In the genomic region with DNA sequence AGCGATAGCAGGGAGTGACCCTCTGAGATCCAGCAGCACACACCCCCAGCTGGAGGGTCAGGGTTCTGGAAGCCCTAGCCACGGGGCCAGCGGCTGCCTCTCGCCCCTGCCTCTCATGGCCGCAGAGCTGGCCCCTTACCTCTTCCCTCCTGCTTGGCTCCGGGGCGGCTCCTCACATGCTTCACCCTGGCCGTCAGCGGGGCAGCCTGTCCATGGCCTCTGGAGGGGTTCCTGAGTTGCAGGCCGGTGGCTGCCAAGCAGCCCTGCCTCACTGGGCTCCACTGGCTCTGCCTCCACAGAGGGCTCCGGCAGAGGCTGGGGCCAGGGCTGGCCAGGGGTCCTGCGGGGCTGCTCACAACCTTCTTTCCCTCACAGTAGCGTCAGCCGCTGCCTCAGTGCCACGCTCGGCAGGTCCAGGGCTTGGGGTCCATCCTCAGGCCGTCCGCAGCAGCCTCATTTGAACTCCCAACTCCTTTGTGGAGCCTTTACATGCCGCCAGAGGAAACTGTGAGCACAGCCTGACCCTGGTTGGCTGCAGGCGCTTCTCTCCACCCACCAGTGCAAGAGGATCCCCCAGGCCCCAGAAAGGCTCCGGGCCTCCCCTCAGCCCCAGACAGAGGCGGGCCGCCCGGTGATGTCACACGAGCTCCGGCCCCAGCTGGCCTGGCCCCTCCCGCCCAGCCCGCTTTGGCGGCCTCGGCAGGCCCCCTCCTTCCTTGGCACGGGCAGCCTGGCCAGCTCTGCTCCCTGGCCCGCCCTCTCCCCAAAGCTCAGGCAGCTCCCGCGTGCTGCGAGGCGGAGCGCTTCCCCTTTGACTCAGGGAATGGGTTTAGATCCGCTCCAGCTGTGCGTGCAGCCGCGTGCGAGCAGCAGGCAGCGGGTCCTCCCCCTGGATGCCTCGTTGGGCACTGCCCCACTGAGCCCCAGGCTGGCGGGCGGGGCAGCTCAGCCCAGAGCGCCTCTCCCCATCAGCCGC, we compare ENCODE assay signal across 8 cellular contexts. TPM values are rescaled to one million over a fixed set of nuclear protein-coding genes. Genes with fewer than 3 reads are reported as not detected.
A peak's percentile ranks its signal among the peaks of the same experiment; 100 is the strongest.
DNase-seq lines count a peak whose midpoint lies in the region; ATAC-seq and TF ChIP-seq lines count a peak whose summit lies in the region.

A gene with protein sequence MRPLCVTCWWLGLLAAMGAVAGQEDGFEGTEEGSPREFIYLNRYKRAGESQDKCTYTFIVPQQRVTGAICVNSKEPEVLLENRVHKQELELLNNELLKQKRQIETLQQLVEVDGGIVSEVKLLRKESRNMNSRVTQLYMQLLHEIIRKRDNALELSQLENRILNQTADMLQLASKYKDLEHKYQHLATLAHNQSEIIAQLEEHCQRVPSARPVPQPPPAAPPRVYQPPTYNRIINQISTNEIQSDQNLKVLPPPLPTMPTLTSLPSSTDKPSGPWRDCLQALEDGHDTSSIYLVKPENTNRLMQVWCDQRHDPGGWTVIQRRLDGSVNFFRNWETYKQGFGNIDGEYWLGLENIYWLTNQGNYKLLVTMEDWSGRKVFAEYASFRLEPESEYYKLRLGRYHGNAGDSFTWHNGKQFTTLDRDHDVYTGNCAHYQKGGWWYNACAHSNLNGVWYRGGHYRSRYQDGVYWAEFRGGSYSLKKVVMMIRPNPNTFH (minus strand): TSS at position 460 of the 976 bp plus-strand sequence. CDS start 13,904 bp downstream, outside the sequence.

- H3K4me1 ChIP-seq in IMR-90 (ENCODE audit: control insufficient read depth, insufficient read depth, low read length) (peaks cover 26% of the 10 kb centered on the region), thyroid gland (peaks cover 17 to 45% of the 10 kb centered on the region in 2 donors)

- H3K4me3 ChIP-seq in GM06990 (replicated peaks; ENCODE audit: low read depth, low read length), result no peak within 1 kb of the TSS
- peak within 1 kb of the TSS; percentile 69 for H3K4me3 ChIP-seq in IMR-90 (ENCODE audit: insufficient read depth, low read depth, low read length)
- peak within 1 kb of the TSS; percentile 89 for H3K4me3 ChIP-seq in WI38 (ENCODE audit: low read depth, low read length)
- peak within 1 kb of the TSS; percentile 86 for H3K4me3 ChIP-seq in fibroblast of the aortic adventitia (ENCODE audit: low read depth, low read length)
- H3K4me3 ChIP-seq in thyroid gland (replicated peaks in 1 of 3), result peak within 1 kb of the TSS in 2 of 3 donors; percentile 6 to 31

- H2BK120ac ChIP-seq in IMR-90 (ENCODE audit: low read depth, low read length), result peak within 1 kb of the TSS; percentile 98

- POLR2A ChIA-PET in IMR-90 (lab: Charles Lee; ENCODE audit: unreplicated experiment), result interaction anchor here (0.5 to 1.4 kb wide), 3 partner anchors 11 to 39 kb away, joined by 3 to 8 read pairs (median 6); no protein-coding TSS in a partner anchor

- H3K9me1 ChIP-seq in IMR-90 (ENCODE audit: insufficient read depth, low read length), result peaks cover 32% of the 10 kb centered on the region

- peak within 1 kb of the TSS; percentile 75 for H2BK5ac ChIP-seq in IMR-90 (ENCODE audit: low read depth, low read length, poor library complexity, severe bottlenecking)

- peak within 1 kb of the TSS; percentile 56 for H3K18ac ChIP-seq in IMR-90 (ENCODE audit: low read depth, low read length)

- peak; percentile 3 for TF ChIP-seq RAD21 in IMR-90 (IDR thresholded peaks at IDR 0.05; ENCODE audit: low read length)

- H3K56ac ChIP-seq in IMR-90 (ENCODE audit: extremely low read depth, insufficient read depth, low read length), result peak within 1 kb of the TSS; percentile 41; the same call in 1 of the 2 replicates

- peak within 1 kb of the TSS; percentile 90 for H2BK20ac ChIP-seq in IMR-90 (ENCODE audit: low read depth, low read length)

- H2AK9ac ChIP-seq in IMR-90 (replicated peaks; ENCODE audit: low read depth, low read length, poor library complexity), result peak within 1 kb of the TSS; percentile 94

- no TSS peak for BruUV-seq in IMR-90 (replicated peaks; lab: Mats Ljungman, UMichigan)

- H4K5ac ChIP-seq in IMR-90 (ENCODE audit: low read depth, low read length), result peak within 1 kb of the TSS; percentile 37

- intact Hi-C loops in IMR-90 (cut with micrococcal nuclease) (loop anchor here (1.0 kb wide), 5 partner anchors 37 to 182 kb away; no protein-coding TSS in a partner anchor), thyroid gland (cut with DNase I) (loop anchor here (5.0 kb wide), 1 partner anchor 55 kb away; no protein-coding TSS in a partner anchor)

- peak within 1 kb of the TSS; percentile 94 for H3K14ac ChIP-seq in IMR-90 (replicated peaks; ENCODE audit: low read depth, low read length)

- H3K4me2 ChIP-seq in IMR-90 (ENCODE audit: low read depth, low read length), result peak within 1 kb of the TSS; percentile 71

- TF ChIP-seq CTCF in GM06990 (IDR thresholded peaks at IDR 0.05; ENCODE audit: insufficient read depth, low read length, poor library complexity, severe bottlenecking) (no peak), IMR-90 (conservative IDR thresholded peaks at IDR 0.05; ENCODE audit: low read depth, low read length) (no peak), WI38 (IDR thresholded peaks at IDR 0.05; ENCODE audit: low read depth, low read length) (no peak), fibroblast of the aortic adventitia (IDR thresholded peaks at IDR 0.05; ENCODE audit: insufficient read depth, low read length) (peak; percentile 22), thyroid gland (IDR thresholded peaks at IDR 0.05) (peak in 1 of 6 experiments; percentile 14)

- peak within 1 kb of the TSS; percentile 90 for H3K23ac ChIP-seq in IMR-90 (ENCODE audit: low read depth, low read length)

- in situ Hi-C loops in IMR-90 (cut with MboI; ENCODE audit: low sequenced_read_pairs), result loop anchor here (5.0 kb wide), 1 partner anchor 65 kb away; no protein-coding TSS in a partner anchor

- H3K27ac ChIP-seq in IMR-90 (ENCODE audit: insufficient read depth, low read length) (peak within 1 kb of the TSS; percentile 83), thyroid gland (peak within 1 kb of the TSS; percentile 40 to 89 (median 81))

- H3K36me3 ChIP-seq in GM06990 (ENCODE audit: control insufficient read depth, insufficient read depth, low read length) (no peaks in the 10 kb centered on the region), IMR-90 (ENCODE audit: control insufficient read depth, insufficient read depth, low read length) (peaks cover 23% of the 10 kb centered on the region; the same call in 1 of the 2 replicates), thyroid gland (no peaks in the 10 kb centered on the region)

- H3K9ac ChIP-seq in IMR-90 (ENCODE audit: low read depth, low read length), result peak within 1 kb of the TSS; percentile 85

- peak within 1 kb of the TSS; percentile 44 to 88; a peak in 3 of 4 replicates for H4K8ac ChIP-seq in IMR-90 (ENCODE audit: low read depth in 2 of 2, low read length in 2 of 2)

- CTCF ChIA-PET in IMR-90 (lab: Yijun Ruan, JAX), result interaction anchor here (0.6 to 1.5 kb wide), 5 partner anchors 9 to 154 kb away, joined by 3 to 5 read pairs (median 3); no protein-coding TSS in a partner anchor

- DNase-seq in GM06990 (ENCODE audit: extremely low read depth, insufficient read length) (peak; percentile 40), IMR-90 (peak; percentile 95), fibroblast of the aortic adventitia (ENCODE audit: low read depth) (peak; percentile 94), mucosa of gallbladder (ENCODE audit: low spot score) (peak; percentile 83), thyroid gland (peak; percentile 89 to 93)

- TF ChIP-seq POLR2A in IMR-90 (IDR thresholded peaks at IDR 0.05; ENCODE audit: low read depth, low read length) (peak; percentile 94), thyroid gland (IDR thresholded peaks at IDR 0.05) (peak in 1 of 2 donors; percentile 50)

- H2AFZ ChIP-seq in IMR-90 (replicated peaks; ENCODE audit: low read length, poor library complexity), result peak within 1 kb of the TSS; percentile 92

- H4K20me1 ChIP-seq in IMR-90 (ENCODE audit: insufficient read depth, low read length), result peaks cover 25% of the 10 kb centered on the region

- H2BK15ac ChIP-seq in IMR-90 (ENCODE audit: low read depth, low read length), result peak within 1 kb of the TSS; percentile 91; the same call in 2 of the 3 replicates

- no peaks in the 10 kb centered on the region for H3K27me3 ChIP-seq in GM06990 (replicated peaks; ENCODE audit: control insufficient read depth, insufficient read depth, low read length)
- H3K27me3 ChIP-seq in IMR-90 (ENCODE audit: control insufficient read depth, insufficient read depth, low read length), result no peaks in the 10 kb centered on the region
- H3K27me3 ChIP-seq in thyroid gland, result no peaks in the 10 kb centered on the region

- H4K91ac ChIP-seq in IMR-90 (ENCODE audit: insufficient read depth, low read depth, low read length), result peak within 1 kb of the TSS; percentile 93

- 1% methylated on average over 16 of the region's 48 CpGs; no CpG with 5 or more reads in 1 of the 2 experiments for WGBS in IMR-90 (ENCODE audit: extremely low coverage in 2 of 2, insufficient read length in 1 of 2), 2 experiments
- 19 to 24% methylated on average over 10 to 22 of the region's 48 CpGs for WGBS in thyroid gland, 2 donors

- H2AK5ac ChIP-seq in IMR-90 (ENCODE audit: low read depth, low read length), result peak within 1 kb of the TSS; percentile 96

- H3K4ac ChIP-seq in IMR-90 (ENCODE audit: low read depth, low read length), result peak within 1 kb of the TSS; percentile 94

- dilution Hi-C loops in IMR-90 (cut with HindIII; ENCODE audit: low sequenced_read_pairs, unreplicated experiment), result no loop called here

- no peaks in the 10 kb centered on the region for H3K9me3 ChIP-seq in IMR-90 (ENCODE audit: control insufficient read depth, insufficient read depth, low read length)
- no peaks in the 10 kb centered on the region for H3K9me3 ChIP-seq in thyroid gland

- H3K79me1 ChIP-seq in IMR-90 (ENCODE audit: low read depth in 1 of 2, low read length in 2 of 2), result peaks cover 26 to 42% of the 10 kb centered on the region in 2 experiments

- peak; percentile 92 for ATAC-seq in IMR-90 (ENCODE audit: low read depth)
- ATAC-seq in HG02798 (IDR thresholded peaks at IDR 0.05; ENCODE audit: poor library complexity, unreplicated experiment), result no peak
- no peak for ATAC-seq in GM18517 (IDR thresholded peaks at IDR 0.05; ENCODE audit: unreplicated experiment)

RNA-seq across cellular contexts. Expression of the gene that starts here (rescaled TPM):
- total RNA-seq in IMR-90 (2012; rRNA removed), result 9.5 and 14.7 TPM in 2 replicates
- polyA plus RNA-seq in IMR-90 (2012; rRNA removed), result 23.5 and 25.1 TPM in 2 replicates
- polyA plus RNA-seq in IMR-90 (2012; cell fraction: cytosol; rRNA removed), result 17.2 and 30.6 TPM in 2 replicates
- 24.7 and 29.8 TPM in 2 replicates for polyA plus RNA-seq in IMR-90 (2012; cell fraction: nucleus; rRNA removed; ENCODE audit: low replicate concordance)
- total RNA-seq in fibroblast of the aortic adventitia (ENCODE audit: low replicate concordance), result 41.0 and 47.5 TPM in 2 replicates
- total RNA-seq in mucosa of gallbladder, result 55.2 TPM
- 10 to 100 TPM in 2 of 4 donors, 1 to 10 TPM in 2; 5.9 to 12.6 (median 8.7) TPM for total RNA-seq in thyroid gland

Comparison
In these comparisons a context has a peak if more than half of its experiments do, and no peak if none do; other contexts are left out.
1. DNase-seq: peak in every context shown above with its lines; median percentile 95 in IMR-90; 94 in fibroblast of the aortic adventitia; 91 in thyroid gland; 83 in mucosa of gallbladder; 40 in GM06990.